Comparison of ENCODE assay signal across 8 cellular contexts in genomic region chr6:30883743-30884520, GRCh38. TPM values are rescaled to one million over a fixed set of nuclear protein-coding genes. Genes with fewer than 3 reads are reported as not detected.
DNase-seq lines count a peak whose midpoint lies in the region; ATAC-seq, FAIRE-seq and TF ChIP-seq lines count a peak whose summit lies in the region.

Gene DDR1, plus strand, starts transcription at chr6:30884519. Its CDS starts 4,211 bp downstream, at chr6:30888730.

- no peaks in the 10 kb centered on the region for H3K36me3 ChIP-seq in endothelial cell of umbilical vein (ENCODE audit: control insufficient read depth in 2 of 2, extremely low read depth in 1 of 2, insufficient read depth in 2 of 2, low read length in 2 of 2)

- H3K9me3 Mint-ChIP-seq in stimulated activated memory B cell treated with anti-CD40 and anti-IgM and Interleukin-4, amounts not matched to agents 10 μg/mL and 1 μg/mL and 100 μg/mL, for 72 hours = no peaks in the 10 kb centered on the region

- H3K4me3 ChIP-seq in endothelial cell of umbilical vein (replicated peaks in 1 of 3; ENCODE audit: insufficient read depth in 1 of 3, low read depth in 1 of 3, low read length in 3 of 3) = peak within 1 kb of the TSS; percentile 22 to 76 (median 47)

- peak; percentile 86 for DNase-seq in 8988T
- peak; percentile 79 for DNase-seq in GM19238 (ENCODE audit: insufficient read length, low spot score)
- peak; percentile 42 for DNase-seq in NCI-H345 treated with DMSO at 0.1 percent for 48 hours (lab: John Stamatoyannopoulos, UW; ENCODE audit: unreplicated experiment)
- peak; percentile 31 for DNase-seq in activated T-cell treated with anti-CD3 and anti-CD28 coated beads for 4 hours
- no peak for DNase-seq in endothelial cell of umbilical vein (ENCODE audit: low read depth, low spot score)
- peak; percentile 91 for DNase-seq in mesenteric fat pad (ENCODE audit: low spot score)

- H3K4me1 Mint-ChIP-seq in stimulated activated memory B cell treated with anti-CD40 and anti-IgM and Interleukin-4, amounts not matched to agents 10 μg/mL and 1 μg/mL and 100 μg/mL, for 72 hours = peaks cover 67% of the 10 kb centered on the region

- no TSS peak for BruUV-seq in endothelial cell of umbilical vein (replicated peaks; lab: Mats Ljungman, UMichigan)

- peak within 1 kb of the TSS; percentile 78 for H3K4me3 Mint-ChIP-seq in stimulated activated memory B cell treated with anti-CD40 and anti-IgM and Interleukin-4, amounts not matched to agents 10 μg/mL and 1 μg/mL and 100 μg/mL, for 72 hours

- H3K9me3 ChIP-seq in endothelial cell of umbilical vein (replicated peaks; ENCODE audit: control insufficient read depth, insufficient read depth, low read length) = no peaks in the 10 kb centered on the region

- POLR2A ChIA-PET in endothelial cell of umbilical vein (lab: Charles Lee) = interaction anchor here (0.7 kb wide), 1 partner anchor 146 kb away, joined by 6 read pairs; no protein-coding TSS in a partner anchor

- dilution Hi-C loops in endothelial cell of umbilical vein (cut with MboI; ENCODE audit: extremely low pct_ligation_motif_present, low sequenced_read_pairs) = loop anchor here (25.0 kb wide), 1 partner anchor 147 kb away; the partner anchor contains the start of genes FLOT1 and IER3

- TF ChIP-seq POLR2A in endothelial cell of umbilical vein (IDR thresholded peaks at IDR 0.05; ENCODE audit: low read depth, low read length) = no peak

- no peaks in the 10 kb centered on the region for H3K4me1 ChIP-seq in endothelial cell of umbilical vein (ENCODE audit: control insufficient read depth, extremely low read depth, insufficient read depth, low read length)

- peaks cover 8% of the 10 kb centered on the region for H3K36me3 Mint-ChIP-seq in stimulated activated memory B cell treated with anti-CD40 and anti-IgM and Interleukin-4, amounts not matched to agents 10 μg/mL and 1 μg/mL and 100 μg/mL, for 72 hours

- H3K9ac ChIP-seq in endothelial cell of umbilical vein (replicated peaks; ENCODE audit: extremely low read depth, insufficient read depth, low read length) = no peak within 1 kb of the TSS

- no peaks in the 10 kb centered on the region for H3K27me3 Mint-ChIP-seq in stimulated activated memory B cell treated with anti-CD40 and anti-IgM and Interleukin-4, amounts not matched to agents 10 μg/mL and 1 μg/mL and 100 μg/mL, for 72 hours

- ATAC-seq in stimulated activated memory B cell treated with anti-CD40 and anti-IgM and Interleukin-4, amounts not matched to agents 10 μg/mL and 1 μg/mL and 100 μg/mL, for 72 hours = peak; percentile 73
- no peak for ATAC-seq in GM21447 (IDR thresholded peaks at IDR 0.05; ENCODE audit: unreplicated experiment)

- peak within 1 kb of the TSS; percentile 87 for H3K27ac Mint-ChIP-seq in stimulated activated memory B cell treated with anti-CD40 and anti-IgM and Interleukin-4, amounts not matched to agents 10 μg/mL and 1 μg/mL and 100 μg/mL, for 72 hours

- H3K4me2 ChIP-seq in endothelial cell of umbilical vein (ENCODE audit: insufficient read depth, low read length) = peak within 1 kb of the TSS; percentile 10

- peaks cover 0 to 2% of the 10 kb centered on the region in 2 experiments for H3K27me3 ChIP-seq in endothelial cell of umbilical vein (ENCODE audit: control insufficient read depth in 2 of 2, insufficient read depth in 2 of 2, low read length in 2 of 2)

- no peaks in the 10 kb centered on the region for H3K79me2 ChIP-seq in endothelial cell of umbilical vein (ENCODE audit: control insufficient read depth, insufficient read depth, low read length)

- H4K20me1 ChIP-seq in endothelial cell of umbilical vein (replicated peaks; ENCODE audit: control insufficient read depth, extremely low read depth, insufficient read depth, low read length) = no peaks in the 10 kb centered on the region

- intact Hi-C loops in endothelial cell of umbilical vein (cut with micrococcal nuclease) = no loop called here

- H2AFZ ChIP-seq in endothelial cell of umbilical vein (ENCODE audit: low read depth, low read length) = peak within 1 kb of the TSS; percentile 48

- CTCF ChIA-PET in endothelial cell of umbilical vein (lab: Charles Lee) = interaction anchor here (0.7 to 7.0 kb wide), 10 partner anchors 10 to 205 kb away, joined by 3 to 36 read pairs (median 6); partner anchors contain the start of gene VARS2

- no peaks in the 10 kb centered on the region for H3K9me1 ChIP-seq in endothelial cell of umbilical vein (replicated peaks; ENCODE audit: control insufficient read depth, extremely low read depth, insufficient read depth, low read length)

- TF ChIP-seq CTCF in endothelial cell of umbilical vein (IDR thresholded peaks at IDR 0.05; ENCODE audit: extremely low read depth in 1 of 2, insufficient read depth in 1 of 2, low read depth in 1 of 2, low read length in 2 of 2) = no peak

- FAIRE-seq in endothelial cell of umbilical vein (lab: Jason Lieb, UNC) = peak; percentile 31

- H3K27ac ChIP-seq in endothelial cell of umbilical vein (ENCODE audit: insufficient read depth, low read depth, low read length) = no peak within 1 kb of the TSS

TF ChIP-seq in endothelial cell of umbilical vein, 7 proteins besides CTCF, POLR2A, EP300 and RAD21:
- no peak for TF ChIP-seq FOS (IDR thresholded peaks at IDR 0.05; ENCODE audit: borderline replicate concordance, insufficient read depth, low read length)
- no peak for TF ChIP-seq EZH2 (IDR thresholded peaks at IDR 0.05; ENCODE audit: borderline replicate concordance, low read depth, low read length, severe bottlenecking)
- no peak for TF ChIP-seq JUN (IDR thresholded peaks at IDR 0.05; ENCODE audit: borderline replicate concordance, insufficient read depth, insufficient read length, low read depth)
- TF ChIP-seq POLR2AphosphoS5 (IDR thresholded peaks at IDR 0.05; ENCODE audit: insufficient read depth, low read depth, low read length) = no peak
- no peak for TF ChIP-seq MAX (IDR thresholded peaks at IDR 0.05; ENCODE audit: insufficient read depth, insufficient read length)
- TF ChIP-seq GATA2 (IDR thresholded peaks at IDR 0.05; ENCODE audit: insufficient read depth, insufficient read length, low read depth, low read length) = no peak
- no peak for TF ChIP-seq MYC (IDR thresholded peaks at IDR 0.05; ENCODE audit: low read depth, low read length)

RNA-seq across cellular contexts. Expression of gene DDR1, which starts in this region (rescaled TPM):
- total RNA-seq in endothelial cell of umbilical vein (17.7 and 22.9 TPM in 2 replicates), mesenteric fat pad (82.1 TPM)
- 8.8 and 10.6 TPM in 2 replicates for polyA plus RNA-seq in endothelial cell of umbilical vein
- polyA plus RNA-seq in endothelial cell of umbilical vein (2011; cell fraction: cytosol; rRNA removed) = 4.9 and 6.8 TPM in 2 replicates
- polyA plus RNA-seq in endothelial cell of umbilical vein (2011; cell fraction: nucleus; rRNA removed) = 19.8 and 24.8 TPM in 2 replicates
- polyA plus RNA-seq in endothelial cell of umbilical vein (2012) = 8.8 and 14.7 TPM in 2 replicates
- 14.7 and 20.9 TPM in 2 replicates for polyA minus RNA-seq in endothelial cell of umbilical vein
- 31.4 TPM for polyA minus RNA-seq in endothelial cell of umbilical vein (2011; cell fraction: cytosol; rRNA and poly(A)+ RNA removed)
- polyA minus RNA-seq in endothelial cell of umbilical vein (2011; cell fraction: nucleus; rRNA and poly(A)+ RNA removed) = 7.0 and 10.5 TPM in 2 replicates
